Comparison of ENCODE assay signal across 2 cellular contexts in the genomic region with DNA sequence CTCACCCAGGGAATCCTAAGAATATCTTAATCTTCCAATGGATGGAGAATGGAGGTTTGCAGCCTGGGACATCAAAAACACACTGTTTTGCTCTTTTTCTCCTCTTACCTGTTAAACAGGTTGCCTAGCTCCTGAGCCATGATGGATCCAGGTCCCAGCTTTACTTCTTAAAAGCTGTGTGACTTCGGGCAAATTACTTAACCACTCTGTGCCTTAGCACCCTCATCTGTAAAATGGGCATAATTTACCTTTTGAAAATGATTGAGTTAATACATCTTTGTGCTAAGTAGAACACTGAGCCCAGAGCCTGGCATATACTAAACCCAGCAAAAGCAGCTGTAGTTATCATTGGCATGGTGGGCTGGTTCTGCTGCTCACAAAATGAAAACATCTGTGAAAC.
TF ChIP-seq lines count a peak whose summit lies in the region.

No MANE protein-coding gene starts in this region.

TF ChIP-seq in HepG2, 621 proteins besides CTCF, POLR2A, EP300 and RAD21:
- TF ChIP-seq, protein P1, sequence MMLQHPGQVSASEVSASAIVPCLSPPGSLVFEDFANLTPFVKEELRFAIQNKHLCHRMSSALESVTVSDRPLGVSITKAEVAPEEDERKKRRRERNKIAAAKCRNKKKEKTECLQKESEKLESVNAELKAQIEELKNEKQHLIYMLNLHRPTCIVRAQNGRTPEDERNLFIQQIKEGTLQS (CRISPR knock-in tag; IDR thresholded peaks at IDR 0.05): no peak
- TF ChIP-seq ZFY (CRISPR knock-in tag; IDR thresholded peaks at IDR 0.05): no peak
- TF ChIP-seq, protein P2, sequence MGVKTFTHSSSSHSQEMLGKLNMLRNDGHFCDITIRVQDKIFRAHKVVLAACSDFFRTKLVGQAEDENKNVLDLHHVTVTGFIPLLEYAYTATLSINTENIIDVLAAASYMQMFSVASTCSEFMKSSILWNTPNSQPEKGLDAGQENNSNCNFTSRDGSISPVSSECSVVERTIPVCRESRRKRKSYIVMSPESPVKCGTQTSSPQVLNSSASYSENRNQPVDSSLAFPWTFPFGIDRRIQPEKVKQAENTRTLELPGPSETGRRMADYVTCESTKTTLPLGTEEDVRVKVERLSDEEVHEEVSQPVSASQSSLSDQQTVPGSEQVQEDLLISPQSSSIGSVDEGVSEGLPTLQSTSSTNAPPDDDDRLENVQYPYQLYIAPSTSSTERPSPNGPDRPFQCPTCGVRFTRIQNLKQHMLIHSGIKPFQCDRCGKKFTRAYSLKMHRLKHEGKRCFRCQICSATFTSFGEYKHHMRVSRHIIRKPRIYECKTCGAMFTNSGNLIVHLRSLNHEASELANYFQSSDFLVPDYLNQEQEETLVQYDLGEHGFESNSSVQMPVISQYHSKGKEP (CRISPR knock-in tag; IDR thresholded peaks at IDR 0.05): no peak
- peak; percentile 81 for TF ChIP-seq ZNF629 (CRISPR knock-in tag; conservative IDR thresholded peaks at IDR 0.05)
- TF ChIP-seq KDM2A (CRISPR knock-in tag; IDR thresholded peaks at IDR 0.05; ENCODE audit: borderline replicate concordance, low read depth): no peak
- peak; percentile 82; the same call in 1 of the 2 replicates for TF ChIP-seq ZNF768 (CRISPR knock-in tag; IDR thresholded peaks at IDR 0.05)

TF ChIP-seq in SK-N-SH, 30 proteins besides CTCF, POLR2A, EP300 and RAD21:
- no peak for TF ChIP-seq JUND (IDR thresholded peaks at IDR 0.05)
- TF ChIP-seq SMC3 (IDR thresholded peaks at IDR 0.05; ENCODE audit: low read depth, low read length): no peak
- TF ChIP-seq EZH2phosphoT487 (IDR thresholded peaks at IDR 0.05; ENCODE audit: borderline replicate concordance, low read depth): no peak
- TF ChIP-seq NFIC (IDR thresholded peaks at IDR 0.05; ENCODE audit: borderline replicate concordance): no peak
- no peak for TF ChIP-seq TEAD4 (IDR thresholded peaks at IDR 0.05; ENCODE audit: borderline replicate concordance, insufficient read depth)
- no peak for TF ChIP-seq TCF12 (IDR thresholded peaks at IDR 0.05)
- TF ChIP-seq FOXJ3 (CRISPR knock-in tag; IDR thresholded peaks at IDR 0.05): no peak
- no peak for TF ChIP-seq RXRA (IDR thresholded peaks at IDR 0.05; ENCODE audit: borderline replicate concordance, low read depth)
- TF ChIP-seq, protein P3, sequence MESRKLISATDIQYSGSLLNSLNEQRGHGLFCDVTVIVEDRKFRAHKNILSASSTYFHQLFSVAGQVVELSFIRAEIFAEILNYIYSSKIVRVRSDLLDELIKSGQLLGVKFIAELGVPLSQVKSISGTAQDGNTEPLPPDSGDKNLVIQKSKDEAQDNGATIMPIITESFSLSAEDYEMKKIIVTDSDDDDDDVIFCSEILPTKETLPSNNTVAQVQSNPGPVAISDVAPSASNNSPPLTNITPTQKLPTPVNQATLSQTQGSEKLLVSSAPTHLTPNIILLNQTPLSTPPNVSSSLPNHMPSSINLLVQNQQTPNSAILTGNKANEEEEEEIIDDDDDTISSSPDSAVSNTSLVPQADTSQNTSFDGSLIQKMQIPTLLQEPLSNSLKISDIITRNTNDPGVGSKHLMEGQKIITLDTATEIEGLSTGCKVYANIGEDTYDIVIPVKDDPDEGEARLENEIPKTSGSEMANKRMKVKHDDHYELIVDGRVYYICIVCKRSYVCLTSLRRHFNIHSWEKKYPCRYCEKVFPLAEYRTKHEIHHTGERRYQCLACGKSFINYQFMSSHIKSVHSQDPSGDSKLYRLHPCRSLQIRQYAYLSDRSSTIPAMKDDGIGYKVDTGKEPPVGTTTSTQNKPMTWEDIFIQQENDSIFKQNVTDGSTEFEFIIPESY (IDR thresholded peaks at IDR 0.05; ENCODE audit: borderline replicate concordance, low read depth): no peak
- TF ChIP-seq TAF1 (IDR thresholded peaks at IDR 0.05; ENCODE audit: borderline replicate concordance, low read depth, low read length): no peak
- TF ChIP-seq YY1 (IDR thresholded peaks at IDR 0.05; ENCODE audit: low read depth): no peak
- no peak for TF ChIP-seq RCOR1 (IDR thresholded peaks at IDR 0.05; ENCODE audit: low read length)
- TF ChIP-seq, protein P4, sequence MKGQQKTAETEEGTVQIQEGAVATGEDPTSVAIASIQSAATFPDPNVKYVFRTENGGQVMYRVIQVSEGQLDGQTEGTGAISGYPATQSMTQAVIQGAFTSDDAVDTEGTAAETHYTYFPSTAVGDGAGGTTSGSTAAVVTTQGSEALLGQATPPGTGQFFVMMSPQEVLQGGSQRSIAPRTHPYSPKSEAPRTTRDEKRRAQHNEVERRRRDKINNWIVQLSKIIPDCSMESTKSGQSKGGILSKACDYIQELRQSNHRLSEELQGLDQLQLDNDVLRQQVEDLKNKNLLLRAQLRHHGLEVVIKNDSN (IDR thresholded peaks at IDR 0.05; ENCODE audit: borderline replicate concordance, low read depth): no peak
- TF ChIP-seq, protein P5, sequence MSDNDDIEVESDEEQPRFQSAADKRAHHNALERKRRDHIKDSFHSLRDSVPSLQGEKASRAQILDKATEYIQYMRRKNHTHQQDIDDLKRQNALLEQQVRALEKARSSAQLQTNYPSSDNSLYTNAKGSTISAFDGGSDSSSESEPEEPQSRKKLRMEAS (IDR thresholded peaks at IDR 0.05; ENCODE audit: low read depth): no peak
- no peak for TF ChIP-seq CHD2 (IDR thresholded peaks at IDR 0.05; ENCODE audit: low read length, partially characterized antibody)
- TF ChIP-seq FOXM1 (IDR thresholded peaks at IDR 0.05; ENCODE audit: low read depth): no peak
- no peak for TF ChIP-seq POLR2AphosphoS5 (IDR thresholded peaks at IDR 0.05; ENCODE audit: low read depth, low read length)
- TF ChIP-seq, protein P6, sequence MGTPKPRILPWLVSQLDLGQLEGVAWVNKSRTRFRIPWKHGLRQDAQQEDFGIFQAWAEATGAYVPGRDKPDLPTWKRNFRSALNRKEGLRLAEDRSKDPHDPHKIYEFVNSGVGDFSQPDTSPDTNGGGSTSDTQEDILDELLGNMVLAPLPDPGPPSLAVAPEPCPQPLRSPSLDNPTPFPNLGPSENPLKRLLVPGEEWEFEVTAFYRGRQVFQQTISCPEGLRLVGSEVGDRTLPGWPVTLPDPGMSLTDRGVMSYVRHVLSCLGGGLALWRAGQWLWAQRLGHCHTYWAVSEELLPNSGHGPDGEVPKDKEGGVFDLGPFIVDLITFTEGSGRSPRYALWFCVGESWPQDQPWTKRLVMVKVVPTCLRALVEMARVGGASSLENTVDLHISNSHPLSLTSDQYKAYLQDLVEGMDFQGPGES (IDR thresholded peaks at IDR 0.05; ENCODE audit: low read depth, low read length): no peak
